Comparison of ENCODE assay signal across 8 cellular contexts in the genomic region with DNA sequence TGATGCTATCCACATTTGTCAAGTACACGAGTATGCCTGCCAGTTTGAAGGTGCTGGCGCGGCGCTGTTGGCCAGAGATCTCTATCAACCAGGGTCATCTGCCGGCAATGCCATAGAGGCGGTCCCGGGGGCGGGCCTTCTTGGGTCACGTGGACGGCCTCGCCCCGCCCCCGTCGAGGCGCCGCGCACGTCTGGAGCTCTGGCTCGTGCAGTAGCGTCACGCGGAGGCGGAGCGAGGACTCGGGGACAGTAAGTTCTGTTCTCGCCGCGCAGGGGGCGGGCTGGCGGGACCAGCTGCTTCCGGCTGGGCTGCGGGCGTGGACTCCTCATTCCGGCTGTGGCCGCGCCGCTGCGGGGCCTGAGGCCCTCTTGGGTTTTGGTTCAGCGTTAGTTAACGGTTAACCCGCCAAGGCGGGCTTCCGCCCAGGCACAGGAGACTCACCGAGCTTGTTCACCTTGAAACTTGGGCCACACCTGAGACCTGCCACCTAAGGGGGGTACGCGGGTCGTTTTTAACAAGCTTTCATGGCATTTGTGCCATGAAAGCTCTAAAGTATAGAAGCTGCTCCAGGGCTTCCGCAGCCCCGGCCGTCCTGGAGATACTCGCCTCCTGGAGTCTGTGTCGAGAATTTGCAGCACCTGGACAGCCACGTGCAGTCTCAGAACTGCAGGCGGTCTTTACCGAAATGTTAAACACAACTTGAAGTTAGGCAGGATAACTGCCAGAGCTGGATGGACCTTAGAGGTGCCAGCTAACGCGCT. TPM values are rescaled to one million over a fixed set of nuclear protein-coding genes. Genes with fewer than 3 reads are reported as not detected.
A peak's percentile ranks its signal among the peaks of the same experiment; 100 is the strongest.
DNase-seq lines count a peak whose midpoint lies in the region; ATAC-seq and TF ChIP-seq lines count a peak whose summit lies in the region.

RFESD (plus strand) TSS at position 209 of the 762 bp plus-strand sequence. CDS start 5,495 bp downstream, outside the sequence.

- no peaks in the 10 kb centered on the region for H3K27me3 Mint-ChIP-seq in activated T-cell treated with anti-CD3 and anti-CD28 coated beads, Interleukin-2, amount 50 U/mL, for 4 hours (ENCODE audit: low read depth)

- peak within 1 kb of the TSS; percentile 64 for H3K27ac ChIP-seq in PC-3 (ENCODE audit: low read length)
- peak within 1 kb of the TSS; percentile 95 to 96 for H3K27ac ChIP-seq in esophagus (ENCODE audit: low read depth in 2 of 2, low read length in 1 of 2)

- no peaks in the 10 kb centered on the region for H4K20me1 ChIP-seq in PC-3 (ENCODE audit: low read length)

- POLR2A ChIA-PET in PC-3 (lab: Charles Lee; ENCODE audit: unreplicated experiment): interaction anchor here (0.6 kb wide), 4 partner anchors 20 to 175 kb away, joined by 3 to 17 read pairs (median 8); no protein-coding TSS in a partner anchor

- peak within 1 kb of the TSS; percentile 91 for H2AFZ ChIP-seq in PC-3 (ENCODE audit: low read length)

- peaks cover 40% of the 10 kb centered on the region for H3K4me1 Mint-ChIP-seq in activated T-cell treated with anti-CD3 and anti-CD28 coated beads, Interleukin-2, amount 50 U/mL, for 4 hours (ENCODE audit: low read depth)

- H3K4me3 Mint-ChIP-seq in activated T-cell treated with anti-CD3 and anti-CD28 coated beads, Interleukin-2, amount 50 U/mL, for 4 hours: peak within 1 kb of the TSS; percentile 83

- no peaks in the 10 kb centered on the region for H3K9me2 ChIP-seq in PC-3 (replicated peaks; ENCODE audit: low read length)

- H3K36me3 Mint-ChIP-seq in activated T-cell treated with anti-CD3 and anti-CD28 coated beads, Interleukin-2, amount 50 U/mL, for 4 hours (ENCODE audit: insufficient read depth): no peaks in the 10 kb centered on the region

- no peaks in the 10 kb centered on the region for H3K79me2 ChIP-seq in PC-3 (ENCODE audit: low read length)

- 1% methylated on average over 57 of the region's 57 CpGs for WGBS in esophagus, 2 donors

- peak; percentile 22; the same call in 1 of the 2 replicates for TF ChIP-seq CTCF in PC-3 (conservative IDR thresholded peaks at IDR 0.05; ENCODE audit: low read depth, low read length)

- peak within 1 kb of the TSS; percentile 94 for H3K4me2 ChIP-seq in PC-3 (ENCODE audit: low read length)

- H3K9me3 Mint-ChIP-seq in activated T-cell treated with anti-CD3 and anti-CD28 coated beads, Interleukin-2, amount 50 U/mL, for 4 hours: no peaks in the 10 kb centered on the region

- H3K4me3 ChIP-seq in PC-3 (ENCODE audit: low read length) (peak within 1 kb of the TSS; percentile 74), esophagus (ENCODE audit: low read depth in 1 of 2, low read length in 2 of 2) (peak within 1 kb of the TSS; percentile 59 to 70), mucosa of stomach (ENCODE audit: low read length) (peak within 1 kb of the TSS; percentile 72)

- intact Hi-C loops in PC-3 (cut with micrococcal nuclease): loop anchor here (1.0 to 2.0 kb wide), 2 partner anchors 18 to 91 kb away; partner anchors contain the start of gene ARSK

- TSS peak; percentile 90 for BruUV-seq in PC-3 (replicated peaks; lab: Mats Ljungman, UMichigan)

- peak; percentile 59 for DNase-seq in DMS153 treated with DMSO at 0.1 percent for 48 hours (lab: John Stamatoyannopoulos, UW; ENCODE audit: unreplicated experiment)
- peak; percentile 49 for DNase-seq in HuH-7.5 (ENCODE audit: low spot score)
- peak; percentile 98 for DNase-seq in PC-3
- peak; percentile 91 for DNase-seq in activated T-cell treated with anti-CD3 and anti-CD28 coated beads, Interleukin-2, amount 50 U/mL, for 4 hours
- peak; percentile 97 for DNase-seq in stimulated activated CD8-positive, alpha-beta memory T cell treated with anti-CD3 and anti-CD28 coated beads, Interleukin-4, amount 100 ng/mL, for 48 hours

- ATAC-seq in GM21528 (IDR thresholded peaks at IDR 0.05; ENCODE audit: low FRiP score, unreplicated experiment) (peak; percentile 99), PC-3 (peak; percentile 95)
- ATAC-seq in activated T-cell treated with anti-CD3 and anti-CD28 coated beads, Interleukin-2, amount 50 U/mL, for 4 hours: peak; percentile 95

- no peaks in the 10 kb centered on the region for H3F3A ChIP-seq in PC-3 (ENCODE audit: low read length, unreplicated experiment)

- H3K9ac ChIP-seq in PC-3 (ENCODE audit: low read length): peak within 1 kb of the TSS; percentile 78
- H3K9ac ChIP-seq in mucosa of stomach (ENCODE audit: low read length): peak within 1 kb of the TSS; percentile 86

- H3K9me3 ChIP-seq in PC-3 (ENCODE audit: low read length) (no peaks in the 10 kb centered on the region), esophagus (ENCODE audit: control insufficient read depth in 2 of 2, insufficient read depth in 1 of 2, low read depth in 1 of 2, low read length in 1 of 2) (no peaks in the 10 kb centered on the region), mucosa of stomach (ENCODE audit: control insufficient read depth, low read length) (no peaks in the 10 kb centered on the region)

- CTCF ChIA-PET in PC-3 (lab: Charles Lee): interaction anchor here (0.5 to 1.0 kb wide), 6 partner anchors 24 to 207 kb away, joined by 3 to 5 read pairs (median 4); no protein-coding TSS in a partner anchor

- no peaks in the 10 kb centered on the region for H3K36me3 ChIP-seq in PC-3 (ENCODE audit: low read depth, low read length)
- H3K36me3 ChIP-seq in esophagus (ENCODE audit: control insufficient read depth in 2 of 2, insufficient read depth in 2 of 2, low read length in 1 of 2): no peaks in the 10 kb centered on the region
- H3K36me3 ChIP-seq in mucosa of stomach (ENCODE audit: control insufficient read depth, insufficient read depth, low read length): no peaks in the 10 kb centered on the region

- H3K27me3 ChIP-seq in PC-3 (ENCODE audit: low read length) (no peaks in the 10 kb centered on the region), esophagus (ENCODE audit: control insufficient read depth in 1 of 2, insufficient read depth in 2 of 2, low read length in 2 of 2) (no peaks in the 10 kb centered on the region), mucosa of stomach (ENCODE audit: control insufficient read depth, insufficient read depth, low read length) (no peaks in the 10 kb centered on the region)

- H3K4me1 ChIP-seq in PC-3 (ENCODE audit: insufficient read depth, low read length) (peaks cover 12% of the 10 kb centered on the region), esophagus (ENCODE audit: control insufficient read depth in 2 of 2, insufficient read depth in 2 of 2, low read length in 1 of 2) (no peaks in the 10 kb centered on the region), mucosa of stomach (ENCODE audit: control insufficient read depth, insufficient read depth, low read length) (peaks cover 4% of the 10 kb centered on the region)

RNA-seq across cellular contexts. Expression of gene RFESD, which starts in this region (rescaled TPM):
- total RNA-seq in PC-3 (2014; rRNA removed): 0.36 and 2.4 TPM in 2 replicates
- total RNA-seq in activated T-cell treated with anti-CD3 and anti-CD28 coated beads, Interleukin-2, amount 50 U/mL, for 4 hours: 1 to 10 TPM; 3.2 to 5.4 (median 5.1) TPM
- polyA plus RNA-seq in esophagus: 1 to 10 TPM; 1.1 to 1.6 TPM

Comparison
In these comparisons a context has a peak if more than half of its experiments do, and no peak if none do; other contexts are left out.
1. Peak in every context shown above with its lines: DNase-seq, ATAC-seq, H3K4me3 ChIP-seq and H3K27ac ChIP-seq.